Comparison of ENCODE assay signal across 34 cellular contexts in genomic region chr10:36540611-36541010, GRCh38.
"Had no signal": no experiment of that assay in that cellular context is flagged by ENCODE, and none has a peak within 500 bp of the region (broad histone marks: within the 10 kb centered on the region; RNA-seq: fewer than 3 reads in every experiment).

No MANE protein-coding gene starts in this region.

- H3K27me3 ChIP-seq: MG63 had no signal

- H3K9me3 ChIP-seq: MG63 had no signal

- DNase-seq: Karpas-422, Kasumi-1, MG63, MM.1S, MV-4-11, NCI-H1048, NCI-H1092, NCI-H1092 treated with DMSO at 0.1 percent for 48 hours, NCI-H1105, NCI-H1105 treated with DMSO at 0.1 percent for 48 hours, NCI-H1417, NCI-H1436, NCI-H1436 treated with DMSO at 0.1 percent for 48 hours, NCI-H146, NCI-H1694, NCI-H1694 treated with DMSO at 0.1 percent for 48 hours, NCI-H187, NCI-H187 treated with DMSO at 0.1 percent for 48 hours, NCI-H1930, NCI-H2029, NCI-H2029 treated with DMSO at 0.1 percent for 48 hours, NCI-H2081, NCI-H2081 treated with DMSO at 0.1 percent for 48 hours, NCI-H2107, NCI-H2171, NCI-H2171 treated with DMSO at 0.1 percent for 48 hours, NCI-H2227 treated with DMSO at 0.1 percent for 48 hours, NCI-H226, NCI-H345, NCI-H446, NCI-H446 treated with DMSO at 0.1 percent for 48 hours, NCI-H510A, NCI-H510A treated with DMSO at 0.1 percent for 48 hours had no signal

- H3K27ac ChIP-seq: KMS-11 had no signal

- H3K9ac ChIP-seq: KMS-11 had no signal

- H3K4me3 ChIP-seq: MG63 had no signal

- H3K36me3 ChIP-seq: MG63 had no signal

- H3K4me2 ChIP-seq: KMS-11 had no signal
